ENCODE assay signal across 9 cellular contexts in the genomic region with DNA sequence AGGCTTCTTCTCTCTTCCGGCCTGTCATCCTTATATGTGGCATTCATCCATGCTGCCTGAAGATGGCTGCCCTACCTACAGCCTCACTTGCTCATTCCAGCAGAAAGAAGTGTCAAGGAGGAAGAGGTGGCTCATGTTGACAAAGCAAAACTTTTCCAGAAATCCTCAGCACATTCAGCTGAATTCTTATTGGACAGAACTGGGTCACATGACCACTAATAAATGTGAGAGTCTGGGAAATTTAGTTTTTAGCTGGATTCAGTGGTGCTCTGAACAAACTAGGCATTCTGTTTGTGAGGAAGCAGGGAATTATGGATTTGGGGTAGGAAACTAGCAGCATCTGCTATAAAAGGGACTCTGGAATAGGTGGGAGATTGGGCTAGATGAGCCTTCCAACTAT. TPM values are rescaled to one million over a fixed set of nuclear protein-coding genes. Genes with fewer than 3 reads are reported as not detected.
"Had no signal": no experiment of that assay in that cellular context is flagged by ENCODE, and none has a peak within 500 bp of the region (broad histone marks: within the 10 kb centered on the region; RNA-seq: fewer than 3 reads in every experiment).

No MANE protein-coding gene starts in this region.

- H3K27ac Mint-ChIP-seq: GM23338, H9, HFFc6, IgD-negative memory B cell had no signal

- ATAC-seq: GM23338 had no signal

- DNase-seq: H9, HCEC 1CT, HFFc6, KG1 had no signal

- H3K4me3 Mint-ChIP-seq: GM23338, H9, HFFc6, IgD-negative memory B cell had no signal

- H3K9me3 Mint-ChIP-seq: GM23338, H9, HFFc6, IgD-negative memory B cell had no signal

- H3K4me3 ChIP-seq: GM23338 had no signal

- H3K4me2 ChIP-seq: GM23338 had no signal

- H3K36me3 Mint-ChIP-seq: IgD-negative memory B cell had no signal

- FAIRE-seq: H1, H54, HTR-8/SVneo had no signal

- H2AFZ ChIP-seq: GM23338 had no signal

RNA-seq across cellular contexts. Expression of gene CHN2, which starts 58.6 kb away (rescaled TPM):
- total RNA-seq: HFFc6 had no signal
